8 cellular contexts compared by ENCODE assay signal in genomic region chr2:32164254-32164653, GRCh38. TPM values are rescaled to one million over a fixed set of nuclear protein-coding genes. Genes with fewer than 3 reads are reported as not detected.
A peak's percentile ranks its signal among the peaks of the same experiment; 100 is the strongest.
DNase-seq lines count a peak whose midpoint lies in the region; ATAC-seq, FAIRE-seq and TF ChIP-seq lines count a peak whose summit lies in the region.
"Not testable (repeated sequence)": the region's sequence is repeated elsewhere in the genome, so short reads cannot be mapped to it uniquely, and the experiment has no call there.

No MANE protein-coding gene starts in this region.

- CTCF ChIA-PET in Caco-2 (lab: Charles Lee); Panc1 (lab: Charles Lee); activated CD8-positive, alpha-beta T cell treated with anti-CD3 and anti-CD28 coated beads, Interleukin-2, amount 10 ng/mL, durations not matched to agents 7 days and 5 days (lab: Charles Lee); K562 (lab: Yijun Ruan, JAX; ENCODE audit: low intra/inter-chr PET ratio): not testable (repeated sequence)

- TF ChIP-seq CTCF in Caco-2 (IDR thresholded peaks at IDR 0.05; ENCODE audit: insufficient read depth in 1 of 2, low read depth in 1 of 2, low read length in 1 of 2, severe bottlenecking in 1 of 2, unreplicated experiment in 1 of 2); Panc1 (IDR thresholded peaks at IDR 0.05); K562 (IDR thresholded peaks at IDR 0.05 in 2 of 3, conservative IDR thresholded peaks at IDR 0.05 in 1 of 3; ENCODE audit: insufficient read depth in 2 of 3, low read depth in 1 of 3, low read length in 3 of 3); fibroblast of pulmonary artery (IDR thresholded peaks at IDR 0.05; ENCODE audit: low read length, missing control alignments): not testable (repeated sequence)

- not testable (repeated sequence) for H3K9me3 ChIP-seq in Caco-2; HUES64 (ENCODE audit: insufficient read depth, low read depth, low read length); Panc1 (ENCODE audit: control insufficient read depth, insufficient read depth, low read depth, low read length); K562 (replicated peaks; ENCODE audit: control insufficient read depth, insufficient read depth, low read depth, low read length)

- not testable (repeated sequence) for H3K9me3 Mint-ChIP-seq in Caco-2 (ENCODE audit: unreplicated experiment); activated CD8-positive, alpha-beta T cell treated with anti-CD3 and anti-CD28 coated beads, Interleukin-2, amount 10 ng/mL, durations not matched to agents 7 days and 5 days (ENCODE audit: insufficient read depth); natural killer cell treated with Interleukin-12 subunit alpha and Interleukin-12 subunit beta and Interleukin-15 and Interleukin-18, amount 100 ng/mL, for 72 hours; stimulated activated naive B cell treated with anti-CD40 and anti-IgM and Interleukin-4, amounts not matched to agents 10 μg/mL and 1 μg/mL and 100 μg/mL, for 72 hours

- H3K27ac ChIP-seq in HUES64 (ENCODE audit: low read depth, low read length), result not testable (repeated sequence)
- H3K27ac ChIP-seq in Panc1 (ENCODE audit: low read length), result peak overlapping the region; percentile 97; the same call in 1 of the 2 replicates
- H3K27ac ChIP-seq in K562 (ENCODE audit: extremely low read depth, low read depth, low read length), result peak overlapping the region; percentile 98

- H3K4me3 Mint-ChIP-seq in Caco-2 (ENCODE audit: unreplicated experiment), result peak overlapping the region; percentile 98
- H3K4me3 Mint-ChIP-seq in activated CD8-positive, alpha-beta T cell treated with anti-CD3 and anti-CD28 coated beads, Interleukin-2, amount 10 ng/mL, durations not matched to agents 7 days and 5 days, result peak overlapping the region; percentile 99
- peak overlapping the region; percentile 85 for H3K4me3 Mint-ChIP-seq in natural killer cell treated with Interleukin-12 subunit alpha and Interleukin-12 subunit beta and Interleukin-15 and Interleukin-18, amount 100 ng/mL, for 72 hours
- peak overlapping the region; percentile 27 to 95 for H3K4me3 Mint-ChIP-seq in stimulated activated naive B cell treated with anti-CD40 and anti-IgM and Interleukin-4, amounts not matched to agents 10 μg/mL and 1 μg/mL and 100 μg/mL, for 72 hours

- POLR2A ChIA-PET in Caco-2 (lab: Charles Lee) (interaction anchor here (0.6 kb wide), 1 partner anchor 91 kb away, joined by 9 read pairs; no protein-coding TSS in a partner anchor), K562 (lab: Yijun Ruan, JAX) (interaction anchor here (1.8 to 5.2 kb wide), 3 partner anchors 8 to 101 kb away, joined by 13 to 30 read pairs (median 15); partner anchors contain the start of gene SPAST)
- POLR2A ChIA-PET in Panc1 (lab: Charles Lee), result not testable (repeated sequence)
- POLR2A ChIA-PET in activated CD8-positive, alpha-beta T cell treated with anti-CD3 and anti-CD28 coated beads, Interleukin-2, amount 10 ng/mL, durations not matched to agents 7 days and 5 days (lab: Charles Lee), result interaction anchor here (1.3 kb wide), 1 partner anchor 14 kb away, joined by 3 read pairs; no protein-coding TSS in a partner anchor

- not testable (repeated sequence) for H3K4me3 ChIP-seq in Caco-2 (ENCODE audit: low read depth, low read length)
- H3K4me3 ChIP-seq in HUES64 (ENCODE audit: low read length), result peak overlapping the region; percentile 76
- peak overlapping the region in 1 of 2 experiments; percentile 96; a peak in 3 of 4 replicates for H3K4me3 ChIP-seq in Panc1 (ENCODE audit: low read depth in 2 of 2, low read length in 2 of 2)
- peak overlapping the region; percentile 74 for H3K4me3 ChIP-seq in K562
- peak overlapping the region; percentile 95 for H3K4me3 ChIP-seq in fibroblast of pulmonary artery (replicated peaks; ENCODE audit: low read depth, low read length)

- not testable (repeated sequence) for BruUV-seq in Caco-2 (replicated peaks; lab: Mats Ljungman, UMichigan); Panc1 (replicated peaks; lab: Mats Ljungman, UMichigan); K562 (replicated peaks; lab: Mats Ljungman, UMichigan)

- not testable (repeated sequence) for H3K9me1 ChIP-seq in K562 (ENCODE audit: control insufficient read depth, insufficient read depth, low read length)

- peak; percentile 23 for FAIRE-seq in K562 (lab: Jason Lieb, UNC)

- not testable (repeated sequence) for DNase-seq in Caco-2; Panc1 (ENCODE audit: low read depth, low spot score); activated CD8-positive, alpha-beta T cell treated with anti-CD3 and anti-CD28 coated beads, Interleukin-2, amount 10 ng/mL, durations not matched to agents 7 days and 5 days; fibroblast of pulmonary artery (ENCODE audit: low read depth); natural killer cell treated with Interleukin-12 subunit alpha and Interleukin-12 subunit beta and Interleukin-15 and Interleukin-18, amount 100 ng/mL, for 72 hours (ENCODE audit: low spot score); stimulated activated naive B cell treated with anti-CD40 and anti-IgM and Interleukin-4, amounts not matched to agents 10 μg/mL and 1 μg/mL and 100 μg/mL, for 72 hours
- DNase-seq in K562 (ENCODE audit: extremely low read depth in 1 of 4, low spot score in 3 of 4), result peak in 1 of 4 experiments; percentile 27

- H2AFZ ChIP-seq in K562 (ENCODE audit: low read depth, low read length), result not testable (repeated sequence)

- ATAC-seq in Panc1; activated CD8-positive, alpha-beta T cell treated with anti-CD3 and anti-CD28 coated beads, Interleukin-2, amount 10 ng/mL, durations not matched to agents 7 days and 5 days; natural killer cell treated with Interleukin-12 subunit alpha and Interleukin-12 subunit beta and Interleukin-15 and Interleukin-18, amount 100 ng/mL, for 72 hours; stimulated activated naive B cell treated with anti-CD40 and anti-IgM and Interleukin-4, amounts not matched to agents 10 μg/mL and 1 μg/mL and 100 μg/mL, for 72 hours (replicated peaks): not testable (repeated sequence)
- ATAC-seq in K562, result peak; percentile 4; the same call in 1 of the 3 replicates

- TF ChIP-seq RAD21 in K562 (CRISPR knock-in tag; conservative IDR thresholded peaks at IDR 0.05 in 1 of 2, IDR thresholded peaks at IDR 0.05 in 1 of 2), result not testable (repeated sequence)

- 88% methylated on average over 9 of the region's 10 CpGs for WGBS in HUES64
- 11% methylated on average over 10 of the region's 10 CpGs for WGBS in K562 (ENCODE audit: insufficient coverage, low coverage, missing lambda C conversion rate)

- H3K9ac ChIP-seq in HUES64 (ENCODE audit: low read depth, low read length), result not testable (repeated sequence)
- H3K9ac ChIP-seq in K562 (ENCODE audit: insufficient read depth in 1 of 2, low read depth in 2 of 2, low read length in 2 of 2), result peak overlapping the region; percentile 86 to 93

- H3K27me3 Mint-ChIP-seq in Caco-2 (ENCODE audit: insufficient read depth, unreplicated experiment); activated CD8-positive, alpha-beta T cell treated with anti-CD3 and anti-CD28 coated beads, Interleukin-2, amount 10 ng/mL, durations not matched to agents 7 days and 5 days (ENCODE audit: low read depth); natural killer cell treated with Interleukin-12 subunit alpha and Interleukin-12 subunit beta and Interleukin-15 and Interleukin-18, amount 100 ng/mL, for 72 hours; stimulated activated naive B cell treated with anti-CD40 and anti-IgM and Interleukin-4, amounts not matched to agents 10 μg/mL and 1 μg/mL and 100 μg/mL, for 72 hours: not testable (repeated sequence)

- peaks cover 21% of the 10 kb centered on the region for H3K36me3 Mint-ChIP-seq in Caco-2 (ENCODE audit: insufficient read depth, unreplicated experiment)
- peaks cover 21% of the 10 kb centered on the region for H3K36me3 Mint-ChIP-seq in activated CD8-positive, alpha-beta T cell treated with anti-CD3 and anti-CD28 coated beads, Interleukin-2, amount 10 ng/mL, durations not matched to agents 7 days and 5 days (ENCODE audit: low read depth)
- H3K36me3 Mint-ChIP-seq in natural killer cell treated with Interleukin-12 subunit alpha and Interleukin-12 subunit beta and Interleukin-15 and Interleukin-18, amount 100 ng/mL, for 72 hours, result not testable (repeated sequence)
- peaks cover 7 to 14% of the 10 kb centered on the region in 2 donors for H3K36me3 Mint-ChIP-seq in stimulated activated naive B cell treated with anti-CD40 and anti-IgM and Interleukin-4, amounts not matched to agents 10 μg/mL and 1 μg/mL and 100 μg/mL, for 72 hours

- TF ChIP-seq POLR2A in K562 (conservative IDR thresholded peaks at IDR 0.05), result peak; percentile 59

- peaks cover 10% of the 10 kb centered on the region; the same call in 1 of the 2 replicates for H3K4me1 ChIP-seq in Caco-2
- H3K4me1 ChIP-seq in HUES64 (ENCODE audit: insufficient read depth, low read length), result not testable (repeated sequence)
- H3K4me1 ChIP-seq in Panc1 (ENCODE audit: control insufficient read depth, insufficient read depth, low read length), result peaks cover 11% of the 10 kb centered on the region
- peaks cover 6 to 16% of the 10 kb centered on the region in 2 experiments; a peak in 4 of 5 replicates for H3K4me1 ChIP-seq in K562 (replicated peaks in 1 of 2; ENCODE audit: control insufficient read depth in 2 of 2, insufficient read depth in 2 of 2, low read length in 2 of 2)

- H3K79me2 ChIP-seq in K562 (ENCODE audit: control insufficient read depth, insufficient read depth, low read length), result peaks cover 73% of the 10 kb centered on the region

- not testable (repeated sequence) for H4K20me1 ChIP-seq in K562 (replicated peaks; ENCODE audit: control insufficient read depth, insufficient read depth, low read length)

- H3K36me3 ChIP-seq in Caco-2 (ENCODE audit: control insufficient read depth, insufficient read depth, low read length); HUES64 (ENCODE audit: insufficient read depth, low read length); Panc1 (ENCODE audit: control insufficient read depth, insufficient read depth, low read length): not testable (repeated sequence)
- H3K36me3 ChIP-seq in K562 (ENCODE audit: control insufficient read depth, insufficient read depth, low read length), result peaks cover 21% of the 10 kb centered on the region

- peak overlapping the region; percentile 94 for H3K4me2 ChIP-seq in K562 (ENCODE audit: insufficient read depth, low read length)

- in situ Hi-C loops in Panc1 (cut with HindIII; ENCODE audit: low pct_unique_long_range_greater_than_20kb, low sequenced_read_pairs); K562 (cut with MboI): not testable (repeated sequence)

- not testable (repeated sequence) for H3K27ac Mint-ChIP-seq in Caco-2 (ENCODE audit: unreplicated experiment); activated CD8-positive, alpha-beta T cell treated with anti-CD3 and anti-CD28 coated beads, Interleukin-2, amount 10 ng/mL, durations not matched to agents 7 days and 5 days; stimulated activated naive B cell treated with anti-CD40 and anti-IgM and Interleukin-4, amounts not matched to agents 10 μg/mL and 1 μg/mL and 100 μg/mL, for 72 hours
- H3K27ac Mint-ChIP-seq in natural killer cell treated with Interleukin-12 subunit alpha and Interleukin-12 subunit beta and Interleukin-15 and Interleukin-18, amount 100 ng/mL, for 72 hours, result peak overlapping the region; percentile 98 to 99

- H3K4me1 Mint-ChIP-seq in Caco-2 (ENCODE audit: low read depth, unreplicated experiment), result not testable (repeated sequence)
- peaks cover 27% of the 10 kb centered on the region for H3K4me1 Mint-ChIP-seq in activated CD8-positive, alpha-beta T cell treated with anti-CD3 and anti-CD28 coated beads, Interleukin-2, amount 10 ng/mL, durations not matched to agents 7 days and 5 days (ENCODE audit: low read depth)
- peaks cover 32 to 33% of the 10 kb centered on the region in 2 donors for H3K4me1 Mint-ChIP-seq in natural killer cell treated with Interleukin-12 subunit alpha and Interleukin-12 subunit beta and Interleukin-15 and Interleukin-18, amount 100 ng/mL, for 72 hours (ENCODE audit: low read depth in 2 of 2)
- H3K4me1 Mint-ChIP-seq in stimulated activated naive B cell treated with anti-CD40 and anti-IgM and Interleukin-4, amounts not matched to agents 10 μg/mL and 1 μg/mL and 100 μg/mL, for 72 hours, result peaks cover 14 to 31% of the 10 kb centered on the region in 2 donors

- TF ChIP-seq EP300 in K562 (IDR thresholded peaks at IDR 0.05; ENCODE audit: low read length), result not testable (repeated sequence)

- intact Hi-C loops in Caco-2 (cut with micrococcal nuclease; ENCODE audit: unreplicated experiment), result loop anchor here (2.0 kb wide), 1 partner anchor 101 kb away; the partner anchor contains the start of gene SPAST
- intact Hi-C loops in Panc1 (cut with micrococcal nuclease; ENCODE audit: unreplicated experiment), result loop anchor here (10.0 kb wide), 1 partner anchor 159 kb away; no protein-coding TSS in a partner anchor
- intact Hi-C loops in K562 (cut with micrococcal nuclease), result loop anchor here (10.0 kb wide), 1 partner anchor 191 kb away; the partner anchor contains the start of gene BIRC6

- H3K27me3 ChIP-seq in Caco-2 (replicated peaks; ENCODE audit: control insufficient read depth, insufficient read depth, low read length); HUES64 (ENCODE audit: insufficient read depth, low read length); Panc1 (ENCODE audit: control insufficient read depth, insufficient read depth, low read length); K562 (ENCODE audit: control insufficient read depth in 2 of 2, insufficient read depth in 2 of 2, low read length in 2 of 2): not testable (repeated sequence)

RNA-seq across cellular contexts. Expression of gene SLC30A6, which starts 1.4 kb away (rescaled TPM):
- total RNA-seq in Caco-2 (2022) (32.9 and 35.0 TPM in 2 replicates), Panc1 (2021; ENCODE audit: unreplicated experiment) (35.5 TPM), K562 (2014; rRNA removed) (12.1 and 18.1 TPM in 2 replicates), K562 (2014; rRNA removed; fragmentation: Illumina TruSeq; extraction: Trizol) (31.6 and 32.0 TPM in 2 replicates), K562 (2015; rRNA removed; fragmentation: Illumina TruSeq; extraction: Trizol) (27.3 and 28.5 TPM in 2 replicates), K562 (2021) (23.8 and 25.9 TPM in 2 replicates)
- 22.0 TPM for polyA plus RNA-seq in HUES64 (2013, experiment 1 of 2)
- 23.0 TPM for polyA plus RNA-seq in HUES64 (2013, experiment 2 of 2)
- 10.2 TPM for polyA plus RNA-seq in Panc1 (2012; ENCODE audit: insufficient read length)
- total RNA-seq in activated CD8-positive, alpha-beta T cell treated with anti-CD3 and anti-CD28 coated beads, Interleukin-2, amount 10 ng/mL, durations not matched to agents 7 days and 5 days, result 10 to 100 TPM; 22.3 TPM
- 52.9 and 83.6 TPM in 2 replicates for total RNA-seq in K562 (2011; cell fraction: chromatin; rRNA removed; ENCODE audit: low replicate concordance)
- total RNA-seq in K562 (2011; cell fraction: nucleolus; rRNA removed), result 23.8 and 27.6 TPM in 2 replicates
- 55.9 and 83.3 TPM in 2 replicates for total RNA-seq in K562 (2011; cell fraction: nucleoplasm; rRNA removed)
- polyA plus RNA-seq in K562 (2011; rRNA removed) (36.0 and 42.8 TPM in 2 replicates), K562 (2014; fragmentation: Illumina TruSeq; extraction: Trizol) (21.3 and 24.4 TPM in 2 replicates), K562 (2014; fragmentation: Nextera tagmentation; extraction: Ambion mirVana) (10 to 100 TPM; 13.6 to 17.8 TPM), K562 (2014; rRNA removed) (14.1 and 17.9 TPM in 2 replicates)
- 14.0 and 33.4 TPM in 2 replicates for polyA plus RNA-seq in K562 (2011; cell fraction: cytosol; rRNA removed)
- polyA plus RNA-seq in K562 (2011; cell fraction: nucleus; rRNA removed), result 12.1 and 19.2 TPM in 2 replicates
- 13.5 and 18.8 TPM in 2 replicates for polyA plus RNA-seq in K562 (2012)
- polyA minus RNA-seq in K562 (2011; rRNA and poly(A)+ RNA removed), result 54.9 and 70.5 TPM in 2 replicates
- 21.8 and 25.1 TPM in 2 replicates for polyA minus RNA-seq in K562 (2011; cell fraction: cytosol; rRNA and poly(A)+ RNA removed)
- 13.2 and 44.9 TPM in 2 replicates for polyA minus RNA-seq in K562 (2011; cell fraction: nucleus; rRNA and poly(A)+ RNA removed)
- 10 to 100 TPM; 19.4 to 28.9 TPM for total RNA-seq in natural killer cell treated with Interleukin-12 subunit alpha and Interleukin-12 subunit beta and Interleukin-15 and Interleukin-18, amount 100 ng/mL, for 72 hours
